In genomic region chr6:70377372-70377771, GRCh38 we compare ENCODE assay signal across 6 cellular contexts.
"Had no signal": no experiment of that assay in that cellular context is flagged by ENCODE, and none has a peak within 500 bp of the region (broad histone marks: within the 10 kb centered on the region; RNA-seq: fewer than 3 reads in every experiment).

No MANE protein-coding gene starts in this region.

- ATAC-seq: GM23338 had no signal

- H3K4me3 ChIP-seq: GM23338 had no signal

- DNase-seq: H9, HCEC 1CT, IMR-90, KBM-7 had no signal

- H3K27ac ChIP-seq: KMS-11 had no signal
